In genomic region chr13:49247722-49248432, GRCh38 we compare ENCODE assay signal across 8 cellular contexts. TPM values are rescaled to one million over a fixed set of nuclear protein-coding genes. Genes with fewer than 3 reads are reported as not detected.
DNase-seq lines count a peak whose midpoint lies in the region; TF ChIP-seq lines count a peak whose summit lies in the region.

Gene CDADC1, plus strand, starts transcription at chr13:49247925. Its CDS starts 113 bp downstream, at chr13:49248038.

- H3K27ac ChIP-seq in osteoblast (ENCODE audit: low read depth, low read length), result peak within 1 kb of the TSS; percentile 91
- H3K27ac ChIP-seq in thymus (ENCODE audit: low read depth), result peak within 1 kb of the TSS; percentile 89

- H3K4me3 ChIP-seq in NB4 (ENCODE audit: low read depth, low read length) (peak within 1 kb of the TSS; percentile 92), osteoblast (ENCODE audit: insufficient read depth, low read length) (peak within 1 kb of the TSS; percentile 89), thymus (ENCODE audit: low read length) (peak within 1 kb of the TSS; percentile 86)

- no peaks in the 10 kb centered on the region for H4K20me1 ChIP-seq in osteoblast (ENCODE audit: insufficient read depth, low read length)

- H3K36me3 ChIP-seq in osteoblast (ENCODE audit: insufficient read depth, low read length) (no peaks in the 10 kb centered on the region), thymus (ENCODE audit: control insufficient read depth, insufficient read depth) (no peaks in the 10 kb centered on the region)

- H3K9me3 Mint-ChIP-seq in HFFc6 (no peaks in the 10 kb centered on the region), glutamatergic neuron (ENCODE audit: unreplicated experiment) (peaks cover 8% of the 10 kb centered on the region)
- no peaks in the 10 kb centered on the region for H3K9me3 Mint-ChIP-seq in activated naive CD8-positive, alpha-beta T cell treated with anti-CD3 and anti-CD28 coated beads for 36 hours

- H2AFZ ChIP-seq in osteoblast (ENCODE audit: low read length), result peak within 1 kb of the TSS; percentile 99

- H3K4me3 Mint-ChIP-seq in HFFc6 (peak within 1 kb of the TSS; percentile 97), glutamatergic neuron (ENCODE audit: unreplicated experiment) (peak within 1 kb of the TSS; percentile 97)
- H3K4me3 Mint-ChIP-seq in activated naive CD8-positive, alpha-beta T cell treated with anti-CD3 and anti-CD28 coated beads for 36 hours, result peak within 1 kb of the TSS; percentile 98

- peak; percentile 96 for TF ChIP-seq POLR2A in NB4 (IDR thresholded peaks at IDR 0.05; ENCODE audit: extremely low read depth, insufficient read length)

- H3K9me3 ChIP-seq in osteoblast (ENCODE audit: low read depth, low read length) (no peaks in the 10 kb centered on the region), thymus (ENCODE audit: control insufficient read depth) (no peaks in the 10 kb centered on the region)

- H3K36me3 Mint-ChIP-seq in HFFc6 (ENCODE audit: low read depth) (no peaks in the 10 kb centered on the region; the same call in 1 of the 2 replicates), glutamatergic neuron (ENCODE audit: unreplicated experiment) (no peaks in the 10 kb centered on the region)
- peaks cover 5% of the 10 kb centered on the region for H3K36me3 Mint-ChIP-seq in activated naive CD8-positive, alpha-beta T cell treated with anti-CD3 and anti-CD28 coated beads for 36 hours

- peak within 1 kb of the TSS; percentile 95 for H3K27ac Mint-ChIP-seq in HFFc6
- peak within 1 kb of the TSS; percentile 95 for H3K27ac Mint-ChIP-seq in activated naive CD8-positive, alpha-beta T cell treated with anti-CD3 and anti-CD28 coated beads for 36 hours
- peak within 1 kb of the TSS; percentile 87 for H3K27ac Mint-ChIP-seq in glutamatergic neuron (ENCODE audit: unreplicated experiment)

- H3K4me2 ChIP-seq in osteoblast (ENCODE audit: insufficient read depth, low read length), result peak within 1 kb of the TSS; percentile 99

- peaks cover 11% of the 10 kb centered on the region for H3K4me1 ChIP-seq in osteoblast (ENCODE audit: insufficient read depth, low read length)
- H3K4me1 ChIP-seq in thymus (ENCODE audit: control insufficient read depth, insufficient read depth, low read length), result no peaks in the 10 kb centered on the region

- DNase-seq in GM04504 (ENCODE audit: low read depth) (peak; percentile 83), HFFc6 (peak; percentile 93), NB4 (ENCODE audit: low read depth) (peak; percentile 98), SKM-1 treated with dmso at 0.1 percent for 144 hours (lab: John Stamatoyannopoulos, UW; ENCODE audit: unreplicated experiment) (peak; percentile 86), glutamatergic neuron (peak; percentile 100), osteoblast (ENCODE audit: insufficient read length, low spot score, missing footprints) (peak; percentile 94)
- peak; percentile 92 for DNase-seq in activated naive CD8-positive, alpha-beta T cell treated with anti-CD3 and anti-CD28 coated beads for 36 hours

- peaks cover 29% of the 10 kb centered on the region for H3K79me2 ChIP-seq in osteoblast (ENCODE audit: insufficient read depth, low read length)

- H3K4me1 Mint-ChIP-seq in HFFc6 (ENCODE audit: low read depth) (peaks cover 26% of the 10 kb centered on the region), glutamatergic neuron (ENCODE audit: low read depth, unreplicated experiment) (no peaks in the 10 kb centered on the region)
- H3K4me1 Mint-ChIP-seq in activated naive CD8-positive, alpha-beta T cell treated with anti-CD3 and anti-CD28 coated beads for 36 hours, result peaks cover 31% of the 10 kb centered on the region

- TF ChIP-seq CTCF in HFFc6 (IDR thresholded peaks at IDR 0.05), result no peak
- TF ChIP-seq CTCF in NB4 (IDR thresholded peaks at IDR 0.05; ENCODE audit: low read depth, low read length), result no peak
- TF ChIP-seq CTCF in glutamatergic neuron (IDR thresholded peaks at IDR 0.05; ENCODE audit: partially characterized antibody, unreplicated experiment), result no peak
- no peak for TF ChIP-seq CTCF in osteoblast (IDR thresholded peaks at IDR 0.05; ENCODE audit: extremely low read depth, low read depth, low read length)

- peaks cover 3% of the 10 kb centered on the region for H3K27me3 ChIP-seq in osteoblast (ENCODE audit: insufficient read depth, low read length)
- H3K27me3 ChIP-seq in thymus (ENCODE audit: control insufficient read depth, insufficient read depth), result no peaks in the 10 kb centered on the region

- peaks cover 6% of the 10 kb centered on the region; the same call in 1 of the 2 replicates for H3K27me3 Mint-ChIP-seq in HFFc6 (ENCODE audit: insufficient read depth)
- H3K27me3 Mint-ChIP-seq in activated naive CD8-positive, alpha-beta T cell treated with anti-CD3 and anti-CD28 coated beads for 36 hours, result no peaks in the 10 kb centered on the region
- peaks cover 1% of the 10 kb centered on the region for H3K27me3 Mint-ChIP-seq in glutamatergic neuron (ENCODE audit: unreplicated experiment)

- whole genome bisulfite sequencing in thymus, result under 1% methylated on average over 42 of the region's 42 CpGs

RNA-seq across cellular contexts. Expression of gene CDADC1, which starts in this region (rescaled TPM):
- total RNA-seq in HFFc6 (2021; fragmentation: NEBNext Ultra II Directional; extraction: Animal tissue kit (Norgen Biotek cat#: 25700)), result 1 to 10 TPM; 5.3 to 8.7 (median 6.8) TPM
- 10 to 100 TPM in 1 of 2 experiments, 1 to 10 TPM in 1; 9.3 to 10.9 TPM for total RNA-seq in activated naive CD8-positive, alpha-beta T cell treated with anti-CD3 and anti-CD28 coated beads for 36 hours
- total RNA-seq in glutamatergic neuron (ENCODE audit: unreplicated experiment) (4.3 TPM), osteoblast (3.2 and 3.6 TPM in 2 replicates)
- 8.0 TPM for polyA plus RNA-seq in thymus

Comparison
In these comparisons a context has a peak if more than half of its experiments do, and no peak if none do; other contexts are left out.
1. Peak in every context shown above with its lines: DNase-seq, H3K4me3 ChIP-seq and H3K27ac ChIP-seq.